ENCODE assay signal across 8 cellular contexts in the genomic region with DNA sequence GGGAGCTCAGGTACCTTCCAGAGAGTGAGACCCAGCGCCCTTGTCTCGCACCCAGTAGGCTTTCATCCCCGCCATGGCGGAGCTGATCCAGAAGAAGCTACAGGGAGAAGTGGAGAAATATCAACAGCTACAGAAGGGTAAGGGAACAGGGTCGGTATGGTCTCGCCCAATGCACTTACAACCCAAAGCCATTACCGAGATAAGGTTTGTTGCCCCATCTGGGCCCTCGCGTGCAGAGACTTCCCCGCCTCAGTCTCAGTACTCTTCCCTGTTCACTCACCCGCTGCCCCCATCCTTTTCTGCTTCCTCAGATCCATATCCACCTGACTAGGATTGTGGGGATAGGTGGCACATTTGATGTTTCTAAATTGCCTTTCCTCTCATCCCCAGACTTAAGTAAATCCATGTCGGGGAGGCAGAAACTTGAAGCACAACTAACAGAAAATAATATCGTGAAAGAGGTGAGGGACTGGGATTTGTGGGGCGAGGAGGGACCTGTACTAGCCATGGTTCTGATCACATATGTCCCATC. TPM values are rescaled to one million over a fixed set of nuclear protein-coding genes. Genes with fewer than 3 reads are reported as not detected.
DNase-seq lines count a peak whose midpoint lies in the region; FAIRE-seq and TF ChIP-seq lines count a peak whose summit lies in the region.

No MANE protein-coding gene starts in this region.

- H3K9ac ChIP-seq in iPS-20b (ENCODE audit: low read depth, low read length) = peak overlapping the region; percentile 89

- WGBS in testis, 2 donors = 1 to 2% methylated on average over 12 to 14 of the region's 14 CpGs

- H3K36me3 ChIP-seq in iPS-20b (ENCODE audit: insufficient read depth, low read depth, low read length) (peaks cover 65% of the 10 kb centered on the region), testis (ENCODE audit: low read depth, missing control alignments) (no peaks in the 10 kb centered on the region)

- peaks cover 31% of the 10 kb centered on the region for H3K4me1 Mint-ChIP-seq in activated T-helper 1 cell treated with anti-CD3 and anti-CD28 coated beads, Interleukin-12 subunit alpha, Interleukin-12 subunit beta, Interleukin-2, Interleukin-4 antibody, amounts not matched to agents 30 ng/mL and 10 ng/mL and 1 ng/mL, durations not matched to agents 14 hours and 24 hours and 36 hours (ENCODE audit: low read depth)

- TF ChIP-seq POLR2A in testis (IDR thresholded peaks at IDR 0.05) = no peak

- no peaks in the 10 kb centered on the region for H3K27me3 Mint-ChIP-seq in activated T-helper 1 cell treated with anti-CD3 and anti-CD28 coated beads, Interleukin-12 subunit alpha, Interleukin-12 subunit beta, Interleukin-2, Interleukin-4 antibody, amounts not matched to agents 30 ng/mL and 10 ng/mL and 1 ng/mL, durations not matched to agents 14 hours and 24 hours and 36 hours (ENCODE audit: insufficient read depth)

- H3K27ac ChIP-seq in C4-2B (peak overlapping the region; percentile 76), iPS-20b (ENCODE audit: low read length) (peak overlapping the region; percentile 11), testis (peak overlapping the region; percentile 77 to 88)

- H3K27me3 ChIP-seq in iPS-20b (ENCODE audit: insufficient read depth, low read length) = no peaks in the 10 kb centered on the region
- no peaks in the 10 kb centered on the region for H3K27me3 ChIP-seq in testis

- DNase-seq in HFF-Myc (ENCODE audit: extremely low read depth, low read depth) = no peak
- no peak for DNase-seq in activated T-helper 1 cell treated with anti-CD3 and anti-CD28 coated beads, Interleukin-12 subunit alpha, Interleukin-12 subunit beta, Interleukin-2, Interleukin-4 antibody, amounts not matched to agents 30 ng/mL and 10 ng/mL and 1 ng/mL, durations not matched to agents 14 hours and 24 hours and 36 hours (ENCODE audit: low spot score)
- no peak for DNase-seq in testis
- no peak for DNase-seq in GM19240 (ENCODE audit: insufficient read length, low spot score)
- DNase-seq in RKO (ENCODE audit: low spot score) = no peak
- DNase-seq in RCC 7860 (ENCODE audit: low spot score) = no peak

- no peaks in the 10 kb centered on the region for H3K9me3 Mint-ChIP-seq in activated T-helper 1 cell treated with anti-CD3 and anti-CD28 coated beads, Interleukin-12 subunit alpha, Interleukin-12 subunit beta, Interleukin-2, Interleukin-4 antibody, amounts not matched to agents 30 ng/mL and 10 ng/mL and 1 ng/mL, durations not matched to agents 14 hours and 24 hours and 36 hours

- FAIRE-seq in RCC 7860 (lab: Jason Lieb, UNC) = no peak

- H3K36me3 Mint-ChIP-seq in activated T-helper 1 cell treated with anti-CD3 and anti-CD28 coated beads, Interleukin-12 subunit alpha, Interleukin-12 subunit beta, Interleukin-2, Interleukin-4 antibody, amounts not matched to agents 30 ng/mL and 10 ng/mL and 1 ng/mL, durations not matched to agents 14 hours and 24 hours and 36 hours (ENCODE audit: low read depth) = peaks cover 39% of the 10 kb centered on the region

- H3K4me1 ChIP-seq in iPS-20b (ENCODE audit: insufficient read depth, low read length) = peaks cover 8% of the 10 kb centered on the region; the same call in 1 of the 2 replicates
- peaks cover 12% of the 10 kb centered on the region for H3K4me1 ChIP-seq in testis

- H3K4me3 Mint-ChIP-seq in activated T-helper 1 cell treated with anti-CD3 and anti-CD28 coated beads, Interleukin-12 subunit alpha, Interleukin-12 subunit beta, Interleukin-2, Interleukin-4 antibody, amounts not matched to agents 30 ng/mL and 10 ng/mL and 1 ng/mL, durations not matched to agents 14 hours and 24 hours and 36 hours = peak overlapping the region; percentile 98

- TF ChIP-seq CTCF in C4-2B (conservative IDR thresholded peaks at IDR 0.05) (no peak), HFF-Myc (IDR thresholded peaks at IDR 0.05; ENCODE audit: low read depth, low read length, missing control alignments) (no peak), testis (IDR thresholded peaks at IDR 0.05) (no peak)

- intact Hi-C loops in activated T-helper 1 cell treated with anti-CD3 and anti-CD28 coated beads, Interleukin-12 subunit alpha, Interleukin-12 subunit beta, Interleukin-2, Interleukin-4 antibody, amounts not matched to agents 30 ng/mL and 10 ng/mL and 1 ng/mL, durations not matched to agents 14 hours and 24 hours and 36 hours (cut with micrococcal nuclease) = loop anchor here (1.0 to 2.0 kb wide), 9 partner anchors 9 to 164 kb away; a partner anchor contains a TSS
- intact Hi-C loops in testis (cut with DNase I; ENCODE audit: low total_unique reads) = loop anchor here (2.0 kb wide), 1 partner anchor 17 kb away; a partner anchor contains a TSS

- H3K9me3 ChIP-seq in iPS-20b (ENCODE audit: insufficient read depth, low read depth, low read length) = no peaks in the 10 kb centered on the region
- H3K9me3 ChIP-seq in testis = no peaks in the 10 kb centered on the region

- H3K27ac Mint-ChIP-seq in activated T-helper 1 cell treated with anti-CD3 and anti-CD28 coated beads, Interleukin-12 subunit alpha, Interleukin-12 subunit beta, Interleukin-2, Interleukin-4 antibody, amounts not matched to agents 30 ng/mL and 10 ng/mL and 1 ng/mL, durations not matched to agents 14 hours and 24 hours and 36 hours = peak overlapping the region; percentile 86

- peak overlapping the region; percentile 77 for H3K4me3 ChIP-seq in HFF-Myc (replicated peaks; ENCODE audit: low read depth, low read length)
- peak overlapping the region; percentile 94 for H3K4me3 ChIP-seq in iPS-20b (ENCODE audit: low read length)
- H3K4me3 ChIP-seq in testis = peak overlapping the region; percentile 75 to 79

RNA-seq across cellular contexts. Expression of a gene that starts 0.4 kb away (rescaled TPM):
- total RNA-seq in activated T-helper 1 cell treated with anti-CD3 and anti-CD28 coated beads, Interleukin-12 subunit alpha, Interleukin-12 subunit beta, Interleukin-2, Interleukin-4 antibody, amounts not matched to agents 30 ng/mL and 10 ng/mL and 1 ng/mL, durations not matched to agents 14 hours and 24 hours and 36 hours = 122 and 126 TPM in 2 replicates
- total RNA-seq in testis = 10 to 100 TPM; 45.5 to 56.2 TPM
- 123 TPM for polyA plus RNA-seq in testis (ENCODE audit: insufficient read depth, low read depth, low replicate concordance)

RNA-seq across cellular contexts. Expression of a gene that starts 0.8 kb away (rescaled TPM):
- 113 and 123 TPM in 2 replicates for total RNA-seq in activated T-helper 1 cell treated with anti-CD3 and anti-CD28 coated beads, Interleukin-12 subunit alpha, Interleukin-12 subunit beta, Interleukin-2, Interleukin-4 antibody, amounts not matched to agents 30 ng/mL and 10 ng/mL and 1 ng/mL, durations not matched to agents 14 hours and 24 hours and 36 hours
- 10 to 100 TPM; 63.2 to 71.2 TPM for total RNA-seq in testis
- polyA plus RNA-seq in testis (ENCODE audit: insufficient read depth, low read depth, low replicate concordance) = 61.6 TPM

RNA-seq across cellular contexts. Expression of a gene that starts 8.9 kb away (rescaled TPM):
- 27.6 and 28.0 TPM in 2 replicates for total RNA-seq in activated T-helper 1 cell treated with anti-CD3 and anti-CD28 coated beads, Interleukin-12 subunit alpha, Interleukin-12 subunit beta, Interleukin-2, Interleukin-4 antibody, amounts not matched to agents 30 ng/mL and 10 ng/mL and 1 ng/mL, durations not matched to agents 14 hours and 24 hours and 36 hours
- total RNA-seq in testis = 10 to 100 TPM; 42.8 to 46.2 TPM
- polyA plus RNA-seq in testis (ENCODE audit: insufficient read depth, low read depth, low replicate concordance) = 52.7 TPM

RNA-seq across cellular contexts. Expression of a gene that starts 12.9 kb away (rescaled TPM):
- 4.4 and 5.6 TPM in 2 replicates for total RNA-seq in activated T-helper 1 cell treated with anti-CD3 and anti-CD28 coated beads, Interleukin-12 subunit alpha, Interleukin-12 subunit beta, Interleukin-2, Interleukin-4 antibody, amounts not matched to agents 30 ng/mL and 10 ng/mL and 1 ng/mL, durations not matched to agents 14 hours and 24 hours and 36 hours
- 10 to 100 TPM; 18.0 to 18.3 TPM for total RNA-seq in testis
- polyA plus RNA-seq in testis (ENCODE audit: insufficient read depth, low read depth, low replicate concordance) = 55.4 TPM

RNA-seq across cellular contexts. Expression of a gene that starts 18.0 kb away (rescaled TPM):
- total RNA-seq in activated T-helper 1 cell treated with anti-CD3 and anti-CD28 coated beads, Interleukin-12 subunit alpha, Interleukin-12 subunit beta, Interleukin-2, Interleukin-4 antibody, amounts not matched to agents 30 ng/mL and 10 ng/mL and 1 ng/mL, durations not matched to agents 14 hours and 24 hours and 36 hours = 2,930 and 2,946 TPM in 2 replicates
- total RNA-seq in testis = 1,000 to 10,000 TPM in 1 of 2 donors, 100 to 1,000 TPM in 1; 685 to 1,953 TPM
- 2,185 TPM for polyA plus RNA-seq in testis (ENCODE audit: insufficient read depth, low read depth, low replicate concordance)

Comparison
In these comparisons a context has a peak if more than half of its experiments do, and no peak if none do; other contexts are left out.
1. H3K27ac ChIP-seq: peak in every context shown above with its lines; median percentile 82 in testis; 76 in C4-2B; 11 in iPS-20b.